In the genomic region with DNA sequence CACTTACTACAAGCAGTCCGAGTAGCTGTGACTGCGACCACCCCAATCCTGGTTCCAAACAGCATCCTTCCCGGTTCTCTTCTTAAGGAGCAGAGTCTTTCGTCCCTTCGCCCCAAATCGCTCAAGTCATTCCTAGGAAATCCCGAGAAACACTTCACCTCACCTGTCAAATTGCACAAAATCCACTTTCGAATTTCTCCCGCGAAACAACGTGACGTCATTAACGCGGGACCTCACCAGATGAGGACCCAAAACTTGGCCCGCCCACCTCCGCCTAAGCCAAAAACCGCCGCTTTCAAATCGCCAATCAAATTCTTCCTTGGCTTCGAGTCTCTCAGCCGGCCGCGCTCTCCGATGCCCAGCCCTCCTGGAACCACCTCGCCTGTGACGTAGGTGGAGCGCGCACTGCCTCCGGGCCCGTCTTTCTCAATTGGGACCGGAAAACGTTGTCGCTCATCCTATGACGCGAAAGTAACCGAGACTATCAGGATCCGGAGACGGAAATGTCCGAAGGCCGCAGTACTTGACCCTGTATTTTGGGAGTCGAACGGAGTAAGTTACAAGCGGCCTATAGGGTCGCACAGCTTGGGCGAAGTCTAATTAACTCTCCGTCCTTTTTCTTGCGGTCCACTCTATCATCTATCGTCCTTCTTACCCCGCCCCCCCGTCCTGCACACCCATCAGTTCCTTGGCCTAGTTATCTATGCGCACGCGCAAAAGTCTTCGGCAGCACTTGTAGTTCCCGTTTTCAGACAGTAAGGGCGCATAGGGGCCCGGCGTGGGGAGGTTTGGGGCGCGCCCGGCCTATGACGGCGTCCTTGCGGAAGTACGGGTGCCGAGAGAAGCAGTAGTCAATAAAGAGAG, we compare ENCODE assay signal across 9 cellular contexts. TPM values are rescaled to one million over a fixed set of nuclear protein-coding genes. Genes with fewer than 3 reads are reported as not detected.
A peak's percentile ranks its signal among the peaks of the same experiment; 100 is the strongest.
DNase-seq lines count a peak whose midpoint lies in the region; ATAC-seq and TF ChIP-seq lines count a peak whose summit lies in the region.
"Had no signal": no experiment of that assay in that cellular context is flagged by ENCODE, and none has a peak within 500 bp of the region (broad histone marks: within the 10 kb centered on the region; RNA-seq: fewer than 3 reads in every experiment).

A gene (plus strand): TSS at position 456 of the 864 bp plus-strand sequence. CDS start 7,527 bp downstream, outside the sequence.
A gene with protein sequence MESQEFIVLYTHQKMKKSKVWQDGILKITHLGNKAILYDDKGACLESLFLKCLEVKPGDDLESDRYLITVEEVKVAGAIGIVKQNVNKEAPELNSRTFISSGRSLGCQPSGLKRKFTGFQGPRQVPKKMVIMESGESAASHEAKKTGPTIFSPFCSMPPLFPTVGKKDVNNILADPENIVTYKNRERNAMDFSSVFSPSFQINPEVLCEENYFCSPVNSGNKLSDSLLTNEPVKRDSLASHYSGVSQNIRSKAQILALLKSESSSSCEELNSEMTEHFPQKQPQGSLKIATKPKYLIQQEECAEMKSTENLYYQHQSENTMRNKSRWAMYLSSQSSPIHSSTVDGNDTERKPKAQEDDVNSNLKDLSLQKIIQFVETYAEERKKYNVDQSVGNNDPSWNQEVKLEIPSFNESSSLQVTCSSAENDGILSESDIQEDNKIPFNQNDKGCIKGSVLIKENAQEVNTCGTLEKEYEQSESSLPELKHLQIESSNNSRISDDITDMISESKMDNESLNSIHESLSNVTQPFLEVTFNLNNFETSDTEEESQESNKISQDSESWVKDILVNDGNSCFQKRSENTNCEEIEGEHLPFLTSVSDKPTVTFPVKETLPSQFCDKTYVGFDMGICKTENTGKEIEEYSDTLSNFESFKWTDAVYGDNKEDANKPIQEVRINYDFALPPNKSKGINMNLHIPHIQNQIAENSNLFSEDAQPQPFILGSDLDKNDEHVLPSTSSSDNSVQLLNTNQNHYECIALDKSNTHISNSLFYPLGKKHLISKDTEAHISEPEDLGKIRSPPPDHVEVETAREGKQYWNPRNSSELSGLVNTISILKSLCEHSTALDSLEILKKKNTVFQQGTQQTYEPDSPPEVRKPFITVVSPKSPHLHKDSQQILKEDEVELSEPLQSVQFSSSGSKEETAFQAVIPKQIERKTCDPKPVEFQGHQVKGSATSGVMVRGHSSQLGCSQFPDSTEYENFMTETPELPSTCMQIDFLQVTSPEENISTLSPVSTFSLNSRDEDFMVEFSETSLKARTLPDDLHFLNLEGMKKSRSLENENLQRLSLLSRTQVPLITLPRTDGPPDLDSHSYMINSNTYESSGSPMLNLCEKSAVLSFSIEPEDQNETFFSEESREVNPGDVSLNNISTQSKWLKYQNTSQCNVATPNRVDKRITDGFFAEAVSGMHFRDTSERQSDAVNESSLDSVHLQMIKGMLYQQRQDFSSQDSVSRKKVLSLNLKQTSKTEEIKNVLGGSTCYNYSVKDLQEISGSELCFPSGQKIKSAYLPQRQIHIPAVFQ (N-terminal part only) (minus strand): TSS at position 222 of the 864 bp plus-strand sequence. CDS start 3,733 bp downstream, outside the sequence.

- peak within 1 kb of the TSS; percentile 29; the same call in 1 of the 2 replicates for H3K27ac Mint-ChIP-seq in WTC11
- H3K27ac Mint-ChIP-seq: dendritic cell treated with granulocyte-macrophage colony-stimulating factor and Interleukin-4, amounts not matched to agents 40 ng/mL and 50 ng/mL, for 4 days had no signal

- POLR2A ChIA-PET in WTC11 (lab: Charles Lee): interaction anchor here (0.5 to 1.3 kb wide), 3 partner anchors 8 to 122 kb away, joined by 4 read pairs; no protein-coding TSS in a partner anchor

- no peaks in the 10 kb centered on the region for H3K9me3 ChIP-seq in spleen

- peak within 1 kb of the TSS; percentile 58 to 77 (median 66) for H3K4me3 ChIP-seq in spleen

- H3K27ac ChIP-seq in caudate nucleus (ENCODE audit: low read depth, low read length) (peak within 1 kb of the TSS; percentile 99), spleen (peak within 1 kb of the TSS; percentile 88 to 99 (median 96))

- ATAC-seq in GM18907 (IDR thresholded peaks at IDR 0.05; ENCODE audit: unreplicated experiment): peak; percentile 92
- peak; percentile 93 for ATAC-seq in HG03159 (IDR thresholded peaks at IDR 0.05; ENCODE audit: unreplicated experiment)
- ATAC-seq in WTC11: peak; percentile 93

- no peak within 1 kb of the TSS for H3K4me3 Mint-ChIP-seq in WTC11
- H3K4me3 Mint-ChIP-seq: dendritic cell treated with granulocyte-macrophage colony-stimulating factor and Interleukin-4, amounts not matched to agents 40 ng/mL and 50 ng/mL, for 4 days had no signal

- CTCF ChIA-PET in WTC11 (lab: Charles Lee): interaction anchor here (0.5 to 5.8 kb wide), 12 partner anchors 8 to 301 kb away, joined by 3 to 63 read pairs (median 4); no protein-coding TSS in a partner anchor

- intact Hi-C loops in spleen (cut with DNase I; ENCODE audit: low total_unique reads): no loop called here

- H3K4me1 ChIP-seq in spleen: peaks cover 20 to 75% (median 44%) of the 10 kb centered on the region in 6 donors

- H3K36me3 Mint-ChIP-seq in WTC11: peaks cover 17% of the 10 kb centered on the region

- no peak for TF ChIP-seq POLR2A in spleen (IDR thresholded peaks at IDR 0.05)

- DNase-seq in AG08396 (ENCODE audit: low spot score) (peak; percentile 91), NCI-H2227 treated with DMSO at 0.1 percent for 48 hours (lab: John Stamatoyannopoulos, UW) (peak; percentile 98), WTC11 (ENCODE audit: low spot score) (peak; percentile 98), caudate nucleus (lab: John Stamatoyannopoulos, UW) (peak; percentile 83 to 100 (median 98)), inferior parietal cortex (ENCODE audit: extremely low spot score) (peak; percentile 99), spleen (peak; percentile 99)

- H3K4me1 Mint-ChIP-seq in WTC11: peaks cover 32% of the 10 kb centered on the region

- H3K27me3 Mint-ChIP-seq in WTC11 (ENCODE audit: low read depth): no peaks in the 10 kb centered on the region
- H3K27me3 Mint-ChIP-seq: dendritic cell treated with granulocyte-macrophage colony-stimulating factor and Interleukin-4, amounts not matched to agents 40 ng/mL and 50 ng/mL, for 4 days had no signal

- no peaks in the 10 kb centered on the region for H3K9me3 Mint-ChIP-seq in WTC11
- H3K9me3 Mint-ChIP-seq: dendritic cell treated with granulocyte-macrophage colony-stimulating factor and Interleukin-4, amounts not matched to agents 40 ng/mL and 50 ng/mL, for 4 days had no signal

- WGBS in spleen, 5 donors: 0 to 1% (median 0%) methylated on average over 66 of the region's 66 CpGs

- TF ChIP-seq CTCF in WTC11 (IDR thresholded peaks at IDR 0.05): peak; percentile 97
- peak; percentile 92 to 100 (median 99) for TF ChIP-seq CTCF in spleen (IDR thresholded peaks at IDR 0.05 in 8 of 11, conservative IDR thresholded peaks at IDR 0.05 in 3 of 11)

- H3K36me3 ChIP-seq in spleen: peaks cover 0 to 35% (median 0%) of the 10 kb centered on the region in 6 donors

- no peaks in the 10 kb centered on the region for H3K27me3 ChIP-seq in spleen (replicated peaks in 1 of 7)

TF ChIP-seq in WTC11, 78 proteins besides CTCF, POLR2A, EP300 and RAD21 (continues in another document):
- TF ChIP-seq, protein P1, sequence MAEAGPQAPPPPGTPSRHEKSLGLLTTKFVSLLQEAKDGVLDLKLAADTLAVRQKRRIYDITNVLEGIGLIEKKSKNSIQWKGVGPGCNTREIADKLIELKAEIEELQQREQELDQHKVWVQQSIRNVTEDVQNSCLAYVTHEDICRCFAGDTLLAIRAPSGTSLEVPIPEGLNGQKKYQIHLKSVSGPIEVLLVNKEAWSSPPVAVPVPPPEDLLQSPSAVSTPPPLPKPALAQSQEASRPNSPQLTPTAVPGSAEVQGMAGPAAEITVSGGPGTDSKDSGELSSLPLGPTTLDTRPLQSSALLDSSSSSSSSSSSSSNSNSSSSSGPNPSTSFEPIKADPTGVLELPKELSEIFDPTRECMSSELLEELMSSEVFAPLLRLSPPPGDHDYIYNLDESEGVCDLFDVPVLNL (CRISPR knock-in tag; IDR thresholded peaks at IDR 0.05; ENCODE audit: borderline replicate concordance, low read depth): peak; percentile 66; the same call in 1 of the 2 replicates
- TF ChIP-seq TCF7 (CRISPR knock-in tag; IDR thresholded peaks at IDR 0.05; ENCODE audit: low read depth) (no peak), NFYB (CRISPR knock-in tag; conservative IDR thresholded peaks at IDR 0.05; ENCODE audit: low read depth) (peak; percentile 39; the same call in 1 of the 2 replicates), GABPB1 (CRISPR knock-in tag; IDR thresholded peaks at IDR 0.05) (peak; percentile 47), FOXK1 (CRISPR knock-in tag; IDR thresholded peaks at IDR 0.05) (peak; percentile 88), ZNF317 (CRISPR knock-in tag; IDR thresholded peaks at IDR 0.05; ENCODE audit: borderline replicate concordance, low read depth) (no peak), SP1 (CRISPR knock-in tag; conservative IDR thresholded peaks at IDR 0.05) (peak; percentile 80), ZNF121 (CRISPR knock-in tag; IDR thresholded peaks at IDR 0.05) (0 out of 2 replicates have a peak, but pooled peaks have one; percentile 12), MYBL2 (CRISPR knock-in tag; IDR thresholded peaks at IDR 0.05) (peak; percentile 87), TEAD1 (CRISPR knock-in tag; IDR thresholded peaks at IDR 0.05) (0 out of 2 replicates have a peak, but pooled peaks have one; percentile 64), CREM (CRISPR knock-in tag; IDR thresholded peaks at IDR 0.05) (peak; percentile 98), CREB1 (CRISPR knock-in tag; IDR thresholded peaks at IDR 0.05) (peak; percentile 64; the same call in 1 of the 2 replicates), FOXP1 (CRISPR knock-in tag; IDR thresholded peaks at IDR 0.05; ENCODE audit: borderline replicate concordance) (0 out of 2 replicates have a peak, but pooled peaks have one; percentile 32), NR1H2 (CRISPR knock-in tag; IDR thresholded peaks at IDR 0.05) (no peak)
- TF ChIP-seq, protein P2, sequence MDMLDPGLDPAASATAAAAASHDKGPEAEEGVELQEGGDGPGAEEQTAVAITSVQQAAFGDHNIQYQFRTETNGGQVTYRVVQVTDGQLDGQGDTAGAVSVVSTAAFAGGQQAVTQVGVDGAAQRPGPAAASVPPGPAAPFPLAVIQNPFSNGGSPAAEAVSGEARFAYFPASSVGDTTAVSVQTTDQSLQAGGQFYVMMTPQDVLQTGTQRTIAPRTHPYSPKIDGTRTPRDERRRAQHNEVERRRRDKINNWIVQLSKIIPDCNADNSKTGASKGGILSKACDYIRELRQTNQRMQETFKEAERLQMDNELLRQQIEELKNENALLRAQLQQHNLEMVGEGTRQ (CRISPR knock-in tag; IDR thresholded peaks at IDR 0.05): no peak

RNA-seq across cellular contexts. Expression of the first gene that starts in this region (rescaled TPM):
- total RNA-seq in WTC11 (2021): 37.5 to 46.2 TPM (median 42.3 TPM) in 3 replicates
- 10 to 100 TPM; 35.4 to 59.5 (median 45.7) TPM for total RNA-seq in spleen
- 10 to 100 TPM; 45.7 to 56.2 (median 46.0) TPM for polyA plus RNA-seq in spleen

RNA-seq across cellular contexts. Expression of the second gene that starts in this region (rescaled TPM):
- total RNA-seq in WTC11 (2021): 46.6 to 56.2 TPM (median 47.1 TPM) in 3 replicates
- total RNA-seq in spleen: 10 to 100 TPM in 5 of 7 donors, 1 to 10 TPM in 2; 8.5 to 20.8 (median 12.8) TPM
- 1 to 10 TPM; 4.4 to 7.3 (median 5.4) TPM for polyA plus RNA-seq in spleen

Comparison
In these comparisons a context has a peak if more than half of its experiments do, and no peak if none do; other contexts are left out.
1. Peak in every context shown above with its lines: DNase-seq, ATAC-seq, H3K4me3 ChIP-seq and H3K27ac ChIP-seq.